In the genomic region with DNA sequence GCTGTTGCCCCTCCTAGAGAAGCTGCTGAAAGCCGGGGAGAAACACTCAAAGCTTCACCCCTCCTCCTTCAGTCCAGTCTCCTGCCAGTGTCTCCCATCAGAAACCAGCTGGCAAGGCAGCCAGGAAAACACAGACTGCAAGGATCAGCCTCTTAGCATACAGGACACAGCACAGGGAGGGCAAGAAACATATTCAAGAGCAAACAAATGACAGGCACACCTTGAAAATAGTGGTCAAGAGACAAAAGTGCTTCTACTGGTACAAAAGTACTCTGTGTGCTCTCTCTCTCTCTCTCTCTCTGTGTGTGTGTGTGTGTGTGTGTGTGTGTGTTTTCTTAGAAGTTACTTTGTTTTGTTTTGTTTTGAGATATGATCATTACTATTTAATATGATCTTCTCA, we compare ENCODE assay signal across 19 cellular contexts.
DNase-seq lines count a peak whose midpoint lies in the region; TF ChIP-seq lines count a peak whose summit lies in the region.
"Had no signal": no experiment of that assay in that cellular context is flagged by ENCODE, and none has a peak within 500 bp of the region (broad histone marks: within the 10 kb centered on the region; RNA-seq: fewer than 3 reads in every experiment).

No MANE protein-coding gene starts in this region.

- intact Hi-C loops in prostate gland (cut with DNase I): no loop called here

- H3K36me3 ChIP-seq in prostate gland (no peaks in the 10 kb centered on the region), Peyer's patch (no peaks in the 10 kb centered on the region)
- H3K36me3 ChIP-seq: BLaER1 had no signal

- DNase-seq in LNCaP clone FGC (ENCODE audit: low read depth) (peak; percentile 67), iPS-NIHi11 (ENCODE audit: low spot score) (peak; percentile 14), prostate gland (ENCODE audit: low spot score) (peak; percentile 16), amniotic stem cell (lab: John Stamatoyannopoulos, UW) (no peak), Peyer's patch (no peak), T-helper 2 cell (no peak)
- DNase-seq: CD4-positive, alpha-beta T cell; IMR-90; KG1; MM.1S; NCI-H1694; NCI-H2081; NCI-H774; PC-9; RPMI8226; SHP77 had no signal

- no peaks in the 10 kb centered on the region for H3K9me3 ChIP-seq in prostate gland
- H3K9me3 ChIP-seq in Peyer's patch: no peaks in the 10 kb centered on the region
- H3K9me3 ChIP-seq: BLaER1 had no signal

- H3K4me3 ChIP-seq in LNCaP clone FGC (ENCODE audit: low read depth, low read length) (no peak overlapping the region), prostate gland (no peak overlapping the region), Peyer's patch (no peak overlapping the region)
- H3K4me3 ChIP-seq: BLaER1, GM12878, PC-9 had no signal

- no peak for TF ChIP-seq CTCF in C4-2B (conservative IDR thresholded peaks at IDR 0.05)
- no peak for TF ChIP-seq CTCF in LNCaP clone FGC (IDR thresholded peaks at IDR 0.05; ENCODE audit: control insufficient read depth, extremely low read depth, insufficient read depth)
- no peak for TF ChIP-seq CTCF in prostate gland (IDR thresholded peaks at IDR 0.05)
- no peak for TF ChIP-seq CTCF in Peyer's patch (IDR thresholded peaks at IDR 0.05)

- peak overlapping the region; percentile 26; the same call in 1 of the 2 replicates for H3K27ac ChIP-seq in C4-2B
- H3K27ac ChIP-seq in prostate gland: no peak overlapping the region
- H3K27ac ChIP-seq in Peyer's patch: no peak overlapping the region
- H3K27ac ChIP-seq: BLaER1, PC-9 had no signal

- TF ChIP-seq POLR2A in prostate gland (IDR thresholded peaks at IDR 0.05) (no peak), Peyer's patch (IDR thresholded peaks at IDR 0.05) (no peak)

- H3K4me1 ChIP-seq in prostate gland (replicated peaks) (no peaks in the 10 kb centered on the region), Peyer's patch (no peaks in the 10 kb centered on the region)
- H3K4me1 ChIP-seq: BLaER1 had no signal

- WGBS in prostate gland: 9% methylated on average over 1 of the region's 1 CpG

- H3K27me3 ChIP-seq in prostate gland (replicated peaks; ENCODE audit: insufficient read depth) (no peaks in the 10 kb centered on the region), Peyer's patch (no peaks in the 10 kb centered on the region)
- H3K27me3 ChIP-seq: BLaER1 had no signal

Comparison
In these comparisons a context has a peak if more than half of its experiments do, and no peak if none do; other contexts are left out.
1. DNase-seq: peak in LNCaP clone FGC (single experiment), iPS-NIHi11 (single experiment) and prostate gland (single experiment); none in amniotic stem cell (single experiment), Peyer's patch (0 of 3) and T-helper 2 cell (0 of 5).